8 cellular contexts compared by ENCODE assay signal in genomic region chr12:69243099-69244084, GRCh38. TPM values are rescaled to one million over a fixed set of nuclear protein-coding genes. Genes with fewer than 3 reads are reported as not detected.
DNase-seq lines count a peak whose midpoint lies in the region; ATAC-seq, FAIRE-seq and TF ChIP-seq lines count a peak whose summit lies in the region.

No MANE protein-coding gene starts in this region.

- H3K27me3 ChIP-seq in CD4-positive, alpha-beta T cell (ENCODE audit: control insufficient read depth, insufficient read depth, low read length), result no peaks in the 10 kb centered on the region
- no peaks in the 10 kb centered on the region for H3K27me3 ChIP-seq in mesenchymal stem cell (ENCODE audit: control insufficient read depth in 1 of 2, insufficient read depth in 1 of 2, low read length in 2 of 2)

- H3K27ac Mint-ChIP-seq in CD4-positive, alpha-beta T cell, result peak overlapping the region; percentile 99
- peak overlapping the region; percentile 31 for H3K27ac Mint-ChIP-seq in activated CD8-positive, alpha-beta T cell treated with anti-CD3 and anti-CD28 coated beads, Interleukin-2, amount 10 ng/mL, durations not matched to agents 7 days and 5 days

- FAIRE-seq in GM19239 (lab: Jason Lieb, UNC), result peak; percentile 82

- no peak overlapping the region for H2BK5ac ChIP-seq in mesenchymal stem cell (ENCODE audit: low read depth, low read length, poor library complexity, severe bottlenecking)

- POLR2A ChIA-PET in CD4-positive, alpha-beta T cell (lab: Charles Lee), result interaction anchor here (1.2 to 3.4 kb wide), 4 partner anchors 9 to 87 kb away, joined by 3 to 15 read pairs (median 5); no protein-coding TSS in a partner anchor
- POLR2A ChIA-PET in activated CD8-positive, alpha-beta T cell treated with anti-CD3 and anti-CD28 coated beads, Interleukin-2, amount 10 ng/mL, durations not matched to agents 7 days and 5 days (lab: Charles Lee), result interaction anchor here (0.6 to 1.6 kb wide), 4 partner anchors 9 to 88 kb away, joined by 3 to 5 read pairs (median 4); no protein-coding TSS in a partner anchor

- H3K4me2 ChIP-seq in mesenchymal stem cell (ENCODE audit: low read length, poor library complexity, severe bottlenecking), result no peak overlapping the region

- H4K8ac ChIP-seq in mesenchymal stem cell (ENCODE audit: low read length), result no peak overlapping the region

- H4K91ac ChIP-seq in mesenchymal stem cell (ENCODE audit: low read length), result no peak overlapping the region

- H3K27ac ChIP-seq in CD4-positive, alpha-beta T cell (ENCODE audit: low read depth, low read length), result no peak overlapping the region
- H3K27ac ChIP-seq in mesenchymal stem cell (ENCODE audit: low read length, poor library complexity, severe bottlenecking), result no peak overlapping the region

- H3K36me3 Mint-ChIP-seq in CD4-positive, alpha-beta T cell (ENCODE audit: low read depth), result peaks cover 35% of the 10 kb centered on the region
- H3K36me3 Mint-ChIP-seq in activated CD8-positive, alpha-beta T cell treated with anti-CD3 and anti-CD28 coated beads, Interleukin-2, amount 10 ng/mL, durations not matched to agents 7 days and 5 days (ENCODE audit: low read depth), result peaks cover 41% of the 10 kb centered on the region

- WGBS in mesenchymal stem cell, result 96% methylated on average over 6 of the region's 7 CpGs

- peak overlapping the region; percentile 97 for H3K4me3 Mint-ChIP-seq in CD4-positive, alpha-beta T cell
- H3K4me3 Mint-ChIP-seq in activated CD8-positive, alpha-beta T cell treated with anti-CD3 and anti-CD28 coated beads, Interleukin-2, amount 10 ng/mL, durations not matched to agents 7 days and 5 days, result peak overlapping the region; percentile 93

- H2BK120ac ChIP-seq in mesenchymal stem cell (ENCODE audit: low read depth, low read length), result no peak overlapping the region

- H3K4me1 Mint-ChIP-seq in CD4-positive, alpha-beta T cell (ENCODE audit: low read depth), result peaks cover 88% of the 10 kb centered on the region
- H3K4me1 Mint-ChIP-seq in activated CD8-positive, alpha-beta T cell treated with anti-CD3 and anti-CD28 coated beads, Interleukin-2, amount 10 ng/mL, durations not matched to agents 7 days and 5 days (ENCODE audit: low read depth), result peaks cover 63% of the 10 kb centered on the region

- no peak overlapping the region for H3K23ac ChIP-seq in mesenchymal stem cell (ENCODE audit: low read length in 2 of 2)

- TF ChIP-seq CTCF in CD4-positive, alpha-beta T cell (IDR thresholded peaks at IDR 0.05), result no peak

- H2BK15ac ChIP-seq in mesenchymal stem cell (ENCODE audit: low read depth, poor library complexity, severe bottlenecking), result no peak overlapping the region

- no peaks in the 10 kb centered on the region for H3K4me1 ChIP-seq in mesenchymal stem cell (ENCODE audit: control insufficient read depth, insufficient read depth, low read depth, low read length)

- H3K4ac ChIP-seq in mesenchymal stem cell (ENCODE audit: low read depth in 1 of 2, low read length in 2 of 2), result no peak overlapping the region

- intact Hi-C loops in CD4-positive, alpha-beta T cell (cut with DNase I, micrococcal nuclease), result loop anchor here in 1 of 2 experiments (5.0 kb wide), 3 partner anchors 119 to 494 kb away; partner anchors contain the start of gene RAB3IP

- H3K18ac ChIP-seq in mesenchymal stem cell (ENCODE audit: low read depth in 1 of 2, low read length in 2 of 2), result peak overlapping the region in 1 of 2 experiments; percentile 21

- H3K9me3 Mint-ChIP-seq in CD4-positive, alpha-beta T cell, result no peaks in the 10 kb centered on the region
- no peaks in the 10 kb centered on the region for H3K9me3 Mint-ChIP-seq in activated CD8-positive, alpha-beta T cell treated with anti-CD3 and anti-CD28 coated beads, Interleukin-2, amount 10 ng/mL, durations not matched to agents 7 days and 5 days (ENCODE audit: insufficient read depth)

- CTCF ChIA-PET in CD4-positive, alpha-beta T cell (lab: Charles Lee), result interaction anchor here (2.3 to 3.3 kb wide), 3 partner anchors 9 to 86 kb away, joined by 10 to 12 read pairs (median 10); no protein-coding TSS in a partner anchor
- CTCF ChIA-PET in activated CD8-positive, alpha-beta T cell treated with anti-CD3 and anti-CD28 coated beads, Interleukin-2, amount 10 ng/mL, durations not matched to agents 7 days and 5 days (lab: Charles Lee), result interaction anchor here (0.9 to 8.0 kb wide), 5 partner anchors 10 to 115 kb away, joined by 3 to 41 read pairs (median 4); no protein-coding TSS in a partner anchor

- no peak overlapping the region for H3K9ac ChIP-seq in mesenchymal stem cell (ENCODE audit: low read length)

- no peak overlapping the region for H2BK12ac ChIP-seq in mesenchymal stem cell (ENCODE audit: low read length in 2 of 2)

- no peak for ATAC-seq in CD4-positive, alpha-beta T cell (ENCODE audit: poor library complexity)
- ATAC-seq in HG03095 (IDR thresholded peaks at IDR 0.05; ENCODE audit: unreplicated experiment), result peak; percentile 48
- peak; percentile 14 for ATAC-seq in activated CD8-positive, alpha-beta T cell treated with anti-CD3 and anti-CD28 coated beads, Interleukin-2, amount 10 ng/mL, durations not matched to agents 7 days and 5 days

- H2AK5ac ChIP-seq in mesenchymal stem cell (ENCODE audit: low read length, severe bottlenecking), result no peak overlapping the region

- H3K36me3 ChIP-seq in mesenchymal stem cell (ENCODE audit: control insufficient read depth in 1 of 2, insufficient read depth in 2 of 2, low read depth in 1 of 2, low read length in 2 of 2), result no peaks in the 10 kb centered on the region

- H3K9me3 ChIP-seq in CD4-positive, alpha-beta T cell (ENCODE audit: control insufficient read depth, low read length), result no peaks in the 10 kb centered on the region
- H3K9me3 ChIP-seq in mesenchymal stem cell (ENCODE audit: control insufficient read depth, low read length), result no peaks in the 10 kb centered on the region

- H3K27me3 Mint-ChIP-seq in CD4-positive, alpha-beta T cell, result no peaks in the 10 kb centered on the region
- no peaks in the 10 kb centered on the region for H3K27me3 Mint-ChIP-seq in activated CD8-positive, alpha-beta T cell treated with anti-CD3 and anti-CD28 coated beads, Interleukin-2, amount 10 ng/mL, durations not matched to agents 7 days and 5 days (ENCODE audit: low read depth)

- H3K4me3 ChIP-seq in mesenchymal stem cell (ENCODE audit: insufficient read depth in 1 of 2, low read depth in 1 of 2, low read length in 2 of 2), result no peak overlapping the region

- H3K79me1 ChIP-seq in mesenchymal stem cell (replicated peaks; ENCODE audit: low read length, poor library complexity, severe bottlenecking), result no peaks in the 10 kb centered on the region

- H2AFZ ChIP-seq in mesenchymal stem cell (ENCODE audit: low read depth, low read length), result no peak overlapping the region

- no peak for DNase-seq in CD4-positive, alpha-beta T cell
- DNase-seq in GM19239 (ENCODE audit: insufficient read length, low spot score) (no peak), mesenchymal stem cell (no peak), NCI-H69 (lab: John Stamatoyannopoulos, UW) (no peak), NCI-H2171 treated with DMSO at 0.1 percent for 48 hours (lab: John Stamatoyannopoulos, UW) (no peak), retina (no peak)
- no peak for DNase-seq in activated CD8-positive, alpha-beta T cell treated with anti-CD3 and anti-CD28 coated beads, Interleukin-2, amount 10 ng/mL, durations not matched to agents 7 days and 5 days

- no peak overlapping the region for H3K14ac ChIP-seq in mesenchymal stem cell (ENCODE audit: low read length in 2 of 2)

RNA-seq across cellular contexts. Expression of gene CPSF6, which starts 4.0 kb away (rescaled TPM):
- total RNA-seq in CD4-positive, alpha-beta T cell, result 10 to 100 TPM; 80.9 to 86.7 TPM
- 10 to 100 TPM; 95.6 to 97.8 TPM for total RNA-seq in activated CD8-positive, alpha-beta T cell treated with anti-CD3 and anti-CD28 coated beads, Interleukin-2, amount 10 ng/mL, durations not matched to agents 7 days and 5 days
- polyA plus RNA-seq in mesenchymal stem cell (2013, experiment 1 of 2), result 40.5 TPM
- 41.1 TPM for polyA plus RNA-seq in mesenchymal stem cell (2013, experiment 2 of 2)
